ENCODE assay signal across 8 cellular contexts in the genomic region with DNA sequence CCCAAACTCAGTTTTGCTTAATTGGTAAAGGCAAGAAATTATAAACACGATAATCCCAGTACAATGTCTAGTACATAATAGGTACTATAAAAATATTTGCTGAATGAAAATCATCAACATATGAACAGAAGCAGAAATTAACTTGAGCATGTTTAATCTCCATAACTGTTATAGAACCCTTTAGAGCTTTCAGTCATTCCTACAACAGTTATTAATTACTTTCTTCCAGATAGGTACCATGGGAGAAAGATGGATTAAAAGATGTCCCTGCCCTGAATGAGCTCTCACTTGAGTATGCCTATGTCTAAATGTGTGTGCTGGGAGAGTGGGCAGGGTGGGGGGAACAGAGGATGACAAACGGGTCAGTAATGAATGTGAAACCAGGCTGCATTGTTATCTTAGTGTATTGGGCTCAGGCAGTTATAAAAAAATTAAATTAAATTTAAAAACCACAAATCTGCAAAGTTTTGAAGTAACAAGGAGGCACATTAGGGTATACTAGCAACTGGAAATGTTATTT. TPM values are rescaled to one million over a fixed set of nuclear protein-coding genes. Genes with fewer than 3 reads are reported as not detected.
DNase-seq lines count a peak whose midpoint lies in the region; ATAC-seq and TF ChIP-seq lines count a peak whose summit lies in the region.

No MANE protein-coding gene starts in this region.

- H3K9me3 ChIP-seq in subcutaneous abdominal adipose tissue (ENCODE audit: control insufficient read depth in 5 of 5, low read length in 5 of 5), result no peaks in the 10 kb centered on the region
- no peaks in the 10 kb centered on the region for H3K9me3 ChIP-seq in aorta (ENCODE audit: control insufficient read depth, low read length)

- H3K36me3 Mint-ChIP-seq in activated CD4-positive, alpha-beta T cell treated with anti-CD3 and anti-CD28 coated beads, Interleukin-2, amount 10 ng/mL, durations not matched to agents 24 days and 14 days (ENCODE audit: low read depth), result peaks cover under 1% of the 10 kb centered on the region
- peaks cover 5% of the 10 kb centered on the region for H3K36me3 Mint-ChIP-seq in activated CD4-positive, alpha-beta memory T cell treated with anti-CD3 and anti-CD28 coated beads for 36 hours
- peaks cover 7% of the 10 kb centered on the region for H3K36me3 Mint-ChIP-seq in glutamatergic neuron (ENCODE audit: unreplicated experiment)

- H3K4me3 ChIP-seq in subcutaneous abdominal adipose tissue (ENCODE audit: low read depth in 1 of 5, low read length in 5 of 5) (peak overlapping the region; percentile 92 to 97 (median 94)), aorta (ENCODE audit: low read length in 2 of 2) (peak overlapping the region in 1 of 2 donors; percentile 48)

- 5 to 12% methylated on average over 2 of the region's 2 CpGs for WGBS in aorta, 2 donors

- no peak for DNase-seq in activated CD4-positive, alpha-beta T cell treated with anti-CD3 and anti-CD28 coated beads, Interleukin-2, amount 10 ng/mL, durations not matched to agents 24 days and 14 days
- DNase-seq in activated CD4-positive, alpha-beta T cell treated with anti-CD3 and anti-CD28 coated beads for 4 hours, result no peak
- DNase-seq in activated CD4-positive, alpha-beta memory T cell treated with anti-CD3 and anti-CD28 coated beads for 36 hours, result no peak
- DNase-seq in glutamatergic neuron (no peak), 8988T (no peak), aorta (no peak), UCSD-AML1 (lab: John Stamatoyannopoulos, UW; ENCODE audit: unreplicated experiment) (no peak)

- H3K27me3 ChIP-seq in subcutaneous abdominal adipose tissue (ENCODE audit: control insufficient read depth in 5 of 5, insufficient read depth in 4 of 5, low read length in 5 of 5), result no peaks in the 10 kb centered on the region
- H3K27me3 ChIP-seq in aorta (ENCODE audit: control insufficient read depth in 1 of 2, insufficient read depth in 2 of 2, low read length in 1 of 2), result no peaks in the 10 kb centered on the region

- no peak overlapping the region for H3K27ac Mint-ChIP-seq in activated CD4-positive, alpha-beta T cell treated with anti-CD3 and anti-CD28 coated beads, Interleukin-2, amount 10 ng/mL, durations not matched to agents 24 days and 14 days
- H3K27ac Mint-ChIP-seq in activated CD4-positive, alpha-beta memory T cell treated with anti-CD3 and anti-CD28 coated beads for 36 hours, result peak overlapping the region; percentile 53
- no peak overlapping the region for H3K27ac Mint-ChIP-seq in glutamatergic neuron (ENCODE audit: unreplicated experiment)

- H3K4me3 Mint-ChIP-seq in activated CD4-positive, alpha-beta T cell treated with anti-CD3 and anti-CD28 coated beads, Interleukin-2, amount 10 ng/mL, durations not matched to agents 24 days and 14 days, result peak overlapping the region; percentile 51
- H3K4me3 Mint-ChIP-seq in activated CD4-positive, alpha-beta memory T cell treated with anti-CD3 and anti-CD28 coated beads for 36 hours, result peak overlapping the region; percentile 54
- H3K4me3 Mint-ChIP-seq in glutamatergic neuron (ENCODE audit: unreplicated experiment), result peak overlapping the region; percentile 69

- CTCF ChIA-PET in activated CD4-positive, alpha-beta memory T cell treated with anti-CD3 and anti-CD28 coated beads for 36 hours (lab: Charles Lee), result interaction anchor here (1.4 to 1.5 kb wide), 2 partner anchors 12 to 18 kb away, joined by 4 read pairs; no protein-coding TSS in a partner anchor

- H3K27ac ChIP-seq in subcutaneous abdominal adipose tissue (ENCODE audit: low read depth, low read length), result peak overlapping the region; percentile 87
- H3K27ac ChIP-seq in aorta (ENCODE audit: low read depth in 1 of 2, low read length in 2 of 2), result peak overlapping the region in 1 of 2 donors; percentile 6

- no peak for ATAC-seq in aorta (ENCODE audit: low FRiP score)

- no peaks in the 10 kb centered on the region for H3K27me3 Mint-ChIP-seq in activated CD4-positive, alpha-beta T cell treated with anti-CD3 and anti-CD28 coated beads, Interleukin-2, amount 10 ng/mL, durations not matched to agents 24 days and 14 days
- no peaks in the 10 kb centered on the region for H3K27me3 Mint-ChIP-seq in activated CD4-positive, alpha-beta memory T cell treated with anti-CD3 and anti-CD28 coated beads for 36 hours
- peaks cover 1% of the 10 kb centered on the region for H3K27me3 Mint-ChIP-seq in glutamatergic neuron (ENCODE audit: unreplicated experiment)

- H3K4me1 Mint-ChIP-seq in activated CD4-positive, alpha-beta T cell treated with anti-CD3 and anti-CD28 coated beads, Interleukin-2, amount 10 ng/mL, durations not matched to agents 24 days and 14 days, result peaks cover 53% of the 10 kb centered on the region
- peaks cover 70% of the 10 kb centered on the region for H3K4me1 Mint-ChIP-seq in activated CD4-positive, alpha-beta memory T cell treated with anti-CD3 and anti-CD28 coated beads for 36 hours (ENCODE audit: low read depth)
- H3K4me1 Mint-ChIP-seq in glutamatergic neuron (ENCODE audit: low read depth, unreplicated experiment), result peaks cover 24% of the 10 kb centered on the region

- H3K36me3 ChIP-seq in subcutaneous abdominal adipose tissue (ENCODE audit: control insufficient read depth in 5 of 5, insufficient read depth in 5 of 5, low read length in 5 of 5) (no peaks in the 10 kb centered on the region), aorta (ENCODE audit: control insufficient read depth in 1 of 2, insufficient read depth in 2 of 2, low read length in 1 of 2) (no peaks in the 10 kb centered on the region)

- H3K9me3 Mint-ChIP-seq in activated CD4-positive, alpha-beta T cell treated with anti-CD3 and anti-CD28 coated beads, Interleukin-2, amount 10 ng/mL, durations not matched to agents 24 days and 14 days, result no peaks in the 10 kb centered on the region
- no peaks in the 10 kb centered on the region for H3K9me3 Mint-ChIP-seq in activated CD4-positive, alpha-beta memory T cell treated with anti-CD3 and anti-CD28 coated beads for 36 hours
- no peaks in the 10 kb centered on the region for H3K9me3 Mint-ChIP-seq in glutamatergic neuron (ENCODE audit: unreplicated experiment)

- intact Hi-C loops in activated CD4-positive, alpha-beta T cell treated with anti-CD3 and anti-CD28 coated beads, Interleukin-2, amount 10 ng/mL, durations not matched to agents 24 days and 14 days (cut with micrococcal nuclease), result loop anchor here (5.0 to 10.0 kb wide), 5 partner anchors 74 to 552 kb away; a partner anchor contains a TSS
- intact Hi-C loops in activated CD4-positive, alpha-beta memory T cell treated with anti-CD3 and anti-CD28 coated beads for 36 hours (cut with micrococcal nuclease), result loop anchor here (5.0 kb wide), 3 partner anchors 101 to 361 kb away; a partner anchor contains a TSS
- intact Hi-C loops in aorta (cut with DNase I), result loop anchor here in 1 of 2 donors (10.0 kb wide), 1 partner anchor 72 kb away; no protein-coding TSS in a partner anchor

- no peak for TF ChIP-seq CTCF in glutamatergic neuron (IDR thresholded peaks at IDR 0.05; ENCODE audit: partially characterized antibody, unreplicated experiment)

- POLR2A ChIA-PET in activated CD4-positive, alpha-beta memory T cell treated with anti-CD3 and anti-CD28 coated beads for 36 hours (lab: Charles Lee), result interaction anchor here (0.9 to 1.0 kb wide), 2 partner anchors 10 to 75 kb away, joined by 3 read pairs; no protein-coding TSS in a partner anchor

- H3K9ac ChIP-seq in subcutaneous abdominal adipose tissue (ENCODE audit: low read length in 5 of 5), result peak overlapping the region in 4 of 5 donors; percentile 73 to 97 (median 93)

- H3K4me1 ChIP-seq in subcutaneous abdominal adipose tissue (ENCODE audit: control insufficient read depth in 5 of 5, insufficient read depth in 5 of 5, low read length in 5 of 5) (peaks cover 0 to 66% (median 63%) of the 10 kb centered on the region in 5 donors), aorta (ENCODE audit: control insufficient read depth in 1 of 2, insufficient read depth in 2 of 2, low read length in 2 of 2) (peaks cover 0 to 3% of the 10 kb centered on the region in 2 donors)

RNA-seq across cellular contexts. Expression of a gene that starts 2.4 kb away (rescaled TPM):
- total RNA-seq in activated CD4-positive, alpha-beta T cell treated with anti-CD3 and anti-CD28 coated beads, Interleukin-2, amount 10 ng/mL, durations not matched to agents 24 days and 14 days, result 55.0 and 62.6 TPM in 2 replicates
- 10 to 100 TPM; 69.5 to 69.6 TPM for total RNA-seq in activated CD4-positive, alpha-beta memory T cell treated with anti-CD3 and anti-CD28 coated beads for 36 hours
- total RNA-seq in glutamatergic neuron (ENCODE audit: unreplicated experiment), result 139 TPM
- 100 to 1,000 TPM; 101 to 121 TPM for total RNA-seq in aorta
- polyA plus RNA-seq in aorta, result 10 to 100 TPM; 24.8 to 38.3 TPM
